In the genomic region with DNA sequence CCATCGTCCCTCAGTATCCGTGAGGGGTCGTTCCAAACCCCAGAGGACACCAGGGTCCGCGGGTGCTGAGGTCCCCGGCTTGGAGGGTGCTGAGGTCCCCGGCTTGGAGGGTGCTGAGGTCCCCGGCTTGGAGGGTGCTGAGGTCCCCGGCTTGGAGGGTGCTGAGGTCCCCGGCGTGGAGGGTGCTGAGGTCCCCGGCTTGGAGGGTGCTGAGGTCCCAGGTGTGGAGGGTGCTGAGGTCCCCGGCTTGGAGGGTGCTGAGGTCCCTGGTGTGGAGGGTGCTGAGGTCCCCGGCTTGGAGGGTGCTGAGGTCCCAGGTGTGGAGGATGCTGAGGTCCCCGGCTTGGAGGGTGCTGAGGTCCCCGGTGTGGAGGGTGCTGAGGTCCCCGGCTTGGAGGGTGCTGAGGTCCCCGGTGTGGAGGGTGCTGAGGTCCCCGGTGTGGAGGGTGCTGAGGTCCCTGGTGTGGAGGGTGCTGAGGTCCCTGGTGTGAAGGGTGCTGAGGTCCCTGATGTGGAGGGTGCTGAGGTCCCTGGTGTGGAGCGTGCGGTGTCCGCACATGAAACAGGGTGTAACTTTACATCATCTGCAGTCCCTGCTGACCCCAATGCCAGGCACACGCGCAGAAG, we compare ENCODE assay signal across 13 cellular contexts. TPM values are rescaled to one million over a fixed set of nuclear protein-coding genes. Genes with fewer than 3 reads are reported as not detected.
A peak's percentile ranks its signal among the peaks of the same experiment; 100 is the strongest.
DNase-seq lines count a peak whose midpoint lies in the region; ATAC-seq, FAIRE-seq and TF ChIP-seq lines count a peak whose summit lies in the region.
"Not testable (repeated sequence)": the region's sequence is repeated elsewhere in the genome, so short reads cannot be mapped to it uniquely, and the experiment has no call there.
"Had no signal": no experiment of that assay in that cellular context is flagged by ENCODE, and none has a peak within 500 bp of the region (broad histone marks: within the 10 kb centered on the region; RNA-seq: fewer than 3 reads in every experiment).

No MANE protein-coding gene starts in this region.

- TF ChIP-seq POLR2A in HepG2 (IDR thresholded peaks at IDR 0.05; ENCODE audit: insufficient read depth in 1 of 2, low read depth in 2 of 2, low read length in 2 of 2), result not testable (repeated sequence)

- not testable (repeated sequence) for BruUV-seq in HepG2 (replicated peaks; lab: Mats Ljungman, UMichigan)

- in situ Hi-C loops in HepG2 (cut with HindIII; ENCODE audit: extremely low pct_ligation_motif_present, low pct_unique_long_range_greater_than_20kb), result not testable (repeated sequence)

- H3K79me2 ChIP-seq in HepG2 (ENCODE audit: insufficient read depth, low read length), result not testable (repeated sequence)

- H3K4me3 ChIP-seq in AG04450 (ENCODE audit: low read depth, low read length); NT2/D1 (ENCODE audit: insufficient read length, low read depth); fibroblast of pulmonary artery (replicated peaks; ENCODE audit: low read depth, low read length); HepG2 (replicated peaks in 1 of 3; ENCODE audit: insufficient read depth in 1 of 3, low read depth in 2 of 3, low read length in 3 of 3): not testable (repeated sequence)

- not testable (repeated sequence) for H3K9me3 ChIP-seq in AG04450 (ENCODE audit: control insufficient read depth, insufficient read depth, low read length); NT2/D1 (ENCODE audit: insufficient read depth, low read length); HepG2 (ENCODE audit: low read length)

- H3K4me2 ChIP-seq in HepG2 (ENCODE audit: low read depth, low read length), result not testable (repeated sequence)

- peak; percentile 68 for FAIRE-seq in HepG2 (lab: Jason Lieb, UNC)

- peaks cover 18% of the 10 kb centered on the region for H3K4me1 ChIP-seq in NT2/D1 (ENCODE audit: insufficient read depth, insufficient read length)
- peaks cover 10% of the 10 kb centered on the region for H3K4me1 ChIP-seq in HepG2 (ENCODE audit: insufficient read depth, low read length)

- ATAC-seq in HepG2, result not testable (repeated sequence)

- peaks cover 37% of the 10 kb centered on the region for H3K27me3 ChIP-seq in AG04450 (ENCODE audit: control insufficient read depth, insufficient read depth, low read length)
- H3K27me3 ChIP-seq in NT2/D1 (ENCODE audit: insufficient read depth, insufficient read length), result not testable (repeated sequence)
- H3K27me3 ChIP-seq in HepG2 (ENCODE audit: control insufficient read depth in 1 of 2, insufficient read depth in 2 of 2, low read length in 2 of 2), result peaks cover 28 to 93% of the 10 kb centered on the region in 2 experiments

- TF ChIP-seq EP300 in HepG2 (IDR thresholded peaks at IDR 0.05; ENCODE audit: low read depth in 2 of 2, low read length in 2 of 2); HepG2 (CRISPR knock-in tag; IDR thresholded peaks at IDR 0.05; ENCODE audit: borderline replicate concordance): not testable (repeated sequence)

- CTCF ChIA-PET in AG04450 (lab: Charles Lee); HepG2 (lab: Yijun Ruan, JAX; ENCODE audit: low intra/inter-chr PET ratio, low total read pairs): not testable (repeated sequence)

- not testable (repeated sequence) for H3K9ac ChIP-seq in NT2/D1 (ENCODE audit: insufficient read length, low read depth); HepG2 (ENCODE audit: insufficient read depth, low read depth, low read length)

- intact Hi-C loops in HepG2 (cut with micrococcal nuclease; ENCODE audit: unreplicated experiment), result not testable (repeated sequence)

- WGBS in HepG2 (ENCODE audit: low lambda C conversion rate), result 20% methylated on average over 19 of the region's 24 CpGs

- POLR2A ChIA-PET in AG04450 (lab: Yijun Ruan, JAX); HepG2 (lab: Yijun Ruan, JAX): not testable (repeated sequence)

- H3K27ac ChIP-seq in AG04450 (ENCODE audit: low read depth, low read length); HepG2 (ENCODE audit: extremely low read length, insufficient read depth, low read length): not testable (repeated sequence)
- H3K27ac ChIP-seq in caudate nucleus (ENCODE audit: low read depth, low read length), result peak overlapping the region; percentile 93

- not testable (repeated sequence) for H3K36me3 ChIP-seq in NT2/D1 (ENCODE audit: insufficient read depth, insufficient read length, low read length); HepG2 (replicated peaks in 1 of 2; ENCODE audit: control insufficient read depth in 1 of 2, insufficient read depth in 2 of 2, low read length in 2 of 2)

- TF ChIP-seq CTCF in AG04450 (IDR thresholded peaks at IDR 0.05; ENCODE audit: low read depth, low read length); fibroblast of pulmonary artery (IDR thresholded peaks at IDR 0.05; ENCODE audit: low read length, missing control alignments); HepG2 (CRISPR knock-in tag; IDR thresholded peaks at IDR 0.05): not testable (repeated sequence)

- H2AFZ ChIP-seq in HepG2 (ENCODE audit: low read length), result not testable (repeated sequence)

- DNase-seq in AG04450 (ENCODE audit: low read depth, low spot score), result peak; percentile 8
- peak; percentile 46 for DNase-seq in H4 (ENCODE audit: low spot score)
- peak; percentile 33 for DNase-seq in NT2/D1 (ENCODE audit: low read depth, low spot score)
- peak; percentile 73 for DNase-seq in activated effector memory CD4-positive, alpha-beta T cell treated with anti-CD3 and anti-CD28 coated beads, Interleukin-2, amount 50 U/mL, for 16 hours
- peak in 33 of 61 donors; percentile 5 to 79 (median 43) for DNase-seq in caudate nucleus (lab: John Stamatoyannopoulos, UW)
- DNase-seq in fibroblast of pulmonary artery (ENCODE audit: low read depth), result peak; percentile 29
- peak; percentile 14 for DNase-seq in HepG2 (ENCODE audit: low spot score)
- DNase-seq in stimulated activated CD8-positive, alpha-beta memory T cell treated with anti-CD3 and anti-CD28 coated beads, Interleukin-15, amount 100 ng/mL, for 1 hour (ENCODE audit: low read depth), result peak; percentile 13

- not testable (repeated sequence) for TF ChIP-seq RAD21 in HepG2 (CRISPR knock-in tag; IDR thresholded peaks at IDR 0.05)

- not testable (repeated sequence) for H4K20me1 ChIP-seq in HepG2 (ENCODE audit: insufficient read depth, low read length)

RNA-seq across cellular contexts. Expression of a gene that starts 43.7 kb away (rescaled TPM):
- 0.04 TPM in 1 of 2 replicates, not detected in the other for polyA plus RNA-seq in AG04450 (2011; rRNA removed)
- polyA minus RNA-seq in AG04450 (2011; rRNA and poly(A)+ RNA removed), result not detected in 2 replicates
- 0.12 and 0.35 TPM in 2 replicates for total RNA-seq in H4 (2014; rRNA removed; shearing (Covaris generic))
- 0.15 and 0.20 TPM in 2 replicates for total RNA-seq in HepG2 (2016; rRNA removed; fragmentation: Illumina TruSeq; extraction: Trizol)
- total RNA-seq in HepG2 (2016; cell fraction: cytosol; rRNA removed; fragmentation: Illumina TruSeq; extraction: Trizol; ENCODE audit: low read depth), result not detected in 2 replicates
- 0.21 and 0.28 TPM in 2 replicates for total RNA-seq in HepG2 (2016; cell fraction: insoluble cytoplasmic fraction; rRNA removed; fragmentation: Illumina TruSeq; extraction: Trizol)
- 0.19 and 0.31 TPM in 2 replicates for total RNA-seq in HepG2 (2016; cell fraction: membrane; rRNA removed; fragmentation: Illumina TruSeq; extraction: Trizol)
- 0.22 TPM in 1 of 2 replicates, not detected in the other for total RNA-seq in HepG2 (2016; cell fraction: nucleus; rRNA removed; fragmentation: Illumina TruSeq; extraction: Trizol)
- 0.28 and 0.34 TPM in 2 replicates for polyA plus RNA-seq in HepG2 (2011; rRNA removed)
- 0.32 and 0.42 TPM in 2 replicates for polyA plus RNA-seq in HepG2 (2011; cell fraction: cytosol; rRNA removed)
- polyA plus RNA-seq in HepG2 (2011; cell fraction: nucleus; rRNA removed), result 3.2 and 3.6 TPM in 2 replicates
- 0.25 and 0.61 TPM in 2 replicates for polyA plus RNA-seq in HepG2 (2012)
- polyA plus RNA-seq in HepG2 (2016; cell fraction: cytosol; fragmentation: Illumina TruSeq; extraction: Trizol; ENCODE audit: low read depth), result 0.06 and 0.08 TPM in 2 replicates
- 0.33 and 0.39 TPM in 2 replicates for polyA plus RNA-seq in HepG2 (2016; cell fraction: insoluble cytoplasmic fraction; fragmentation: Illumina TruSeq; extraction: Trizol; ENCODE audit: low read depth)
- polyA plus RNA-seq in HepG2 (2016; cell fraction: membrane; fragmentation: Illumina TruSeq; extraction: Trizol; ENCODE audit: low read depth), result 0.20 TPM in 1 of 2 replicates, not detected in the other
- polyA plus RNA-seq in HepG2 (2016; cell fraction: nucleus; fragmentation: Illumina TruSeq; extraction: Trizol; ENCODE audit: insufficient read depth, low read depth), result 0.55 and 0.61 TPM in 2 replicates
- 0.09 and 0.42 TPM in 2 replicates for polyA minus RNA-seq in HepG2 (2011; rRNA and poly(A)+ RNA removed; ENCODE audit: low replicate concordance)
- polyA minus RNA-seq in HepG2 (2011; cell fraction: cytosol; rRNA and poly(A)+ RNA removed), result 0.30 TPM in 1 of 2 replicates, not detected in the other
- polyA minus RNA-seq in HepG2 (2011; cell fraction: nucleus; rRNA and poly(A)+ RNA removed), result 0.25 and 0.39 TPM in 2 replicates
- total RNA-seq: RPMI7951 had no signal

RNA-seq across cellular contexts. Expression of a gene that starts 47.3 kb away (rescaled TPM):
- polyA plus RNA-seq in AG04450 (2011; rRNA removed) (not detected in 2 replicates), HepG2 (2011; rRNA removed) (0.20 and 0.26 TPM in 2 replicates)
- not detected in 2 replicates for polyA minus RNA-seq in AG04450 (2011; rRNA and poly(A)+ RNA removed)
- total RNA-seq in H4 (2014; rRNA removed; shearing (Covaris generic)), result not detected in 2 replicates
- 0.14 and 0.49 TPM in 2 replicates for total RNA-seq in HepG2 (2016; rRNA removed; fragmentation: Illumina TruSeq; extraction: Trizol)
- 0.18 TPM in 1 of 2 replicates, not detected in the other for total RNA-seq in HepG2 (2016; cell fraction: cytosol; rRNA removed; fragmentation: Illumina TruSeq; extraction: Trizol; ENCODE audit: low read depth)
- 0.22 TPM in 1 of 2 replicates, not detected in the other for total RNA-seq in HepG2 (2016; cell fraction: insoluble cytoplasmic fraction; rRNA removed; fragmentation: Illumina TruSeq; extraction: Trizol)
- 0.14 and 0.15 TPM in 2 replicates for total RNA-seq in HepG2 (2016; cell fraction: membrane; rRNA removed; fragmentation: Illumina TruSeq; extraction: Trizol)
- not detected in 2 replicates for total RNA-seq in HepG2 (2016; cell fraction: nucleus; rRNA removed; fragmentation: Illumina TruSeq; extraction: Trizol)
- polyA plus RNA-seq in HepG2 (2011; cell fraction: cytosol; rRNA removed), result 0.55 and 0.79 TPM in 2 replicates
- polyA plus RNA-seq in HepG2 (2011; cell fraction: nucleus; rRNA removed), result 0.55 and 0.62 TPM in 2 replicates
- polyA plus RNA-seq in HepG2 (2012), result 1.3 and 2.0 TPM in 2 replicates
- not detected in 2 replicates for polyA plus RNA-seq in HepG2 (2016; cell fraction: cytosol; fragmentation: Illumina TruSeq; extraction: Trizol; ENCODE audit: low read depth)
- polyA plus RNA-seq in HepG2 (2016; cell fraction: insoluble cytoplasmic fraction; fragmentation: Illumina TruSeq; extraction: Trizol; ENCODE audit: low read depth), result not detected in 2 replicates
- polyA plus RNA-seq in HepG2 (2016; cell fraction: membrane; fragmentation: Illumina TruSeq; extraction: Trizol; ENCODE audit: low read depth), result 0.18 TPM in 1 of 2 replicates, not detected in the other
- polyA plus RNA-seq in HepG2 (2016; cell fraction: nucleus; fragmentation: Illumina TruSeq; extraction: Trizol; ENCODE audit: insufficient read depth, low read depth), result 0.36 TPM in 1 of 2 replicates, not detected in the other
- polyA minus RNA-seq in HepG2 (2011; rRNA and poly(A)+ RNA removed; ENCODE audit: low replicate concordance), result 0.26 and 1.1 TPM in 2 replicates
- 0.44 and 0.59 TPM in 2 replicates for polyA minus RNA-seq in HepG2 (2011; cell fraction: cytosol; rRNA and poly(A)+ RNA removed)
- polyA minus RNA-seq in HepG2 (2011; cell fraction: nucleus; rRNA and poly(A)+ RNA removed), result 0.26 TPM in 1 of 2 replicates, not detected in the other
- total RNA-seq: A172; activated T-cell treated with anti-CD3 and anti-CD28 coated beads, Interleukin-2, amount 50 U/mL, for 4 hours; Calu3; posterior vena cava; RPMI7951 had no signal

RNA-seq across cellular contexts. Expression of a gene that starts 54.5 kb away (rescaled TPM):
- polyA plus RNA-seq in AG04450 (2011; rRNA removed) (11.8 and 15.1 TPM in 2 replicates), HepG2 (2011; rRNA removed) (8.5 and 13.7 TPM in 2 replicates)
- polyA minus RNA-seq in AG04450 (2011; rRNA and poly(A)+ RNA removed), result 20.6 and 29.0 TPM in 2 replicates
- total RNA-seq in H4 (2014; rRNA removed; shearing (Covaris generic)), result 31.1 and 39.9 TPM in 2 replicates
- 2.3 and 6.8 TPM in 2 replicates for total RNA-seq in HepG2 (2016; rRNA removed; fragmentation: Illumina TruSeq; extraction: Trizol)
- total RNA-seq in HepG2 (2016; cell fraction: cytosol; rRNA removed; fragmentation: Illumina TruSeq; extraction: Trizol; ENCODE audit: low read depth), result 23.4 and 25.3 TPM in 2 replicates
- 1.7 and 5.9 TPM in 2 replicates for total RNA-seq in HepG2 (2016; cell fraction: insoluble cytoplasmic fraction; rRNA removed; fragmentation: Illumina TruSeq; extraction: Trizol)
- 6.7 and 7.2 TPM in 2 replicates for total RNA-seq in HepG2 (2016; cell fraction: membrane; rRNA removed; fragmentation: Illumina TruSeq; extraction: Trizol)
- 6.8 and 8.9 TPM in 2 replicates for total RNA-seq in HepG2 (2016; cell fraction: nucleus; rRNA removed; fragmentation: Illumina TruSeq; extraction: Trizol)
- 6.6 and 9.1 TPM in 2 replicates for polyA plus RNA-seq in HepG2 (2011; cell fraction: cytosol; rRNA removed)
- polyA plus RNA-seq in HepG2 (2011; cell fraction: nucleus; rRNA removed), result 21.9 and 22.4 TPM in 2 replicates
- 7.4 and 13.7 TPM in 2 replicates for polyA plus RNA-seq in HepG2 (2012)
- polyA plus RNA-seq in HepG2 (2016; cell fraction: cytosol; fragmentation: Illumina TruSeq; extraction: Trizol; ENCODE audit: low read depth), result 1.2 and 1.4 TPM in 2 replicates
- 1.7 and 1.8 TPM in 2 replicates for polyA plus RNA-seq in HepG2 (2016; cell fraction: insoluble cytoplasmic fraction; fragmentation: Illumina TruSeq; extraction: Trizol; ENCODE audit: low read depth)
- polyA plus RNA-seq in HepG2 (2016; cell fraction: membrane; fragmentation: Illumina TruSeq; extraction: Trizol; ENCODE audit: low read depth), result 1.1 and 1.4 TPM in 2 replicates
- polyA plus RNA-seq in HepG2 (2016; cell fraction: nucleus; fragmentation: Illumina TruSeq; extraction: Trizol; ENCODE audit: insufficient read depth, low read depth), result 9.6 and 11.1 TPM in 2 replicates
- polyA minus RNA-seq in HepG2 (2011; rRNA and poly(A)+ RNA removed; ENCODE audit: low replicate concordance), result 30.2 and 40.1 TPM in 2 replicates
- 10.7 and 15.0 TPM in 2 replicates for polyA minus RNA-seq in HepG2 (2011; cell fraction: cytosol; rRNA and poly(A)+ RNA removed)
- 13.4 and 17.4 TPM in 2 replicates for polyA minus RNA-seq in HepG2 (2011; cell fraction: nucleus; rRNA and poly(A)+ RNA removed)

Comparison
In these comparisons a context has a peak if more than half of its experiments do, and no peak if none do; other contexts are left out.
1. DNase-seq: peak in every context shown above with its lines; median percentile 73 in activated effector memory CD4-positive, alpha-beta T cell treated with anti-CD3 and anti-CD28 coated beads, Interleukin-2, amount 50 U/mL, for 16 hours; 46 in H4; 43 in caudate nucleus; 33 in NT2/D1; 29 in fibroblast of pulmonary artery; 14 in HepG2; 13 in stimulated activated CD8-positive, alpha-beta memory T cell treated with anti-CD3 and anti-CD28 coated beads, Interleukin-15, amount 100 ng/mL, for 1 hour; 8 in AG04450.